ENCODE assay signal across 8 cellular contexts in genomic region chr7:73556208-73557107, GRCh38. TPM values are rescaled to one million over a fixed set of nuclear protein-coding genes. Genes with fewer than 3 reads are reported as not detected.
DNase-seq lines count a peak whose midpoint lies in the region; ATAC-seq lines count a peak whose summit lies in the region.

No MANE protein-coding gene starts in this region.

- H3K4me3 ChIP-seq in thymus (ENCODE audit: low read length) = peak overlapping the region; percentile 65

- peaks cover 29% of the 10 kb centered on the region for H3K4me1 Mint-ChIP-seq in activated CD4-positive, alpha-beta T cell treated with anti-CD3 and anti-CD28 coated beads, Interleukin-2, amount 10 ng/mL, durations not matched to agents 24 days and 14 days

- H3K27ac Mint-ChIP-seq in activated CD4-positive, alpha-beta T cell treated with anti-CD3 and anti-CD28 coated beads, Interleukin-2, amount 10 ng/mL, durations not matched to agents 24 days and 14 days = peak overlapping the region; percentile 79
- H3K27ac Mint-ChIP-seq in activated naive CD4-positive, alpha-beta T cell treated with anti-CD3 and anti-CD28 coated beads, Interleukin-2, amount 50 U/mL, for 72 hours = peak overlapping the region; percentile 89 to 92

- no peak for DNase-seq in activated CD4-positive, alpha-beta T cell treated with anti-CD3 and anti-CD28 coated beads, Interleukin-2, amount 10 ng/mL, durations not matched to agents 24 days and 14 days
- DNase-seq in activated CD4-positive, alpha-beta T cell treated with anti-CD3 and anti-CD28 coated beads, Interleukin-2, amount 50 U/mL, for 1 hour = no peak
- DNase-seq in activated naive CD4-positive, alpha-beta T cell treated with anti-CD3 and anti-CD28 coated beads, Interleukin-2, amount 50 U/mL, for 72 hours (ENCODE audit: low spot score in 2 of 2) = no peak
- DNase-seq in kidney tubule cell (ENCODE audit: low spot score) = peak; percentile 13
- DNase-seq in head of caudate nucleus = no peak
- no peak for DNase-seq in pons (ENCODE audit: low spot score)

- H3K27me3 Mint-ChIP-seq in activated CD4-positive, alpha-beta T cell treated with anti-CD3 and anti-CD28 coated beads, Interleukin-2, amount 10 ng/mL, durations not matched to agents 24 days and 14 days = no peaks in the 10 kb centered on the region

- intact Hi-C loops in activated CD4-positive, alpha-beta T cell treated with anti-CD3 and anti-CD28 coated beads, Interleukin-2, amount 10 ng/mL, durations not matched to agents 24 days and 14 days (cut with micrococcal nuclease) = loop anchor here (1.0 kb wide), 4 partner anchors 22 to 182 kb away; partner anchors contain the start of genes ABHD11, BAZ1B, BUD23 and DNAJC30
- intact Hi-C loops in head of caudate nucleus (cut with DNase I) = loop anchor here (2.0 kb wide), 1 partner anchor 34 kb away; the partner anchor contains the start of gene BAZ1B

- peak overlapping the region; percentile 96 for H3K27ac ChIP-seq in thymus (ENCODE audit: low read depth)

- H3K36me3 ChIP-seq in thymus (ENCODE audit: control insufficient read depth, insufficient read depth) = peaks cover 18% of the 10 kb centered on the region

- H3K4me3 Mint-ChIP-seq in activated CD4-positive, alpha-beta T cell treated with anti-CD3 and anti-CD28 coated beads, Interleukin-2, amount 10 ng/mL, durations not matched to agents 24 days and 14 days = peak overlapping the region; percentile 89

- no peaks in the 10 kb centered on the region for H3K9me3 Mint-ChIP-seq in activated CD4-positive, alpha-beta T cell treated with anti-CD3 and anti-CD28 coated beads, Interleukin-2, amount 10 ng/mL, durations not matched to agents 24 days and 14 days
- H3K9me3 Mint-ChIP-seq in activated naive CD4-positive, alpha-beta T cell treated with anti-CD3 and anti-CD28 coated beads, Interleukin-2, amount 50 U/mL, for 72 hours = no peaks in the 10 kb centered on the region

- WGBS in thymus = 34% methylated on average over 28 of the region's 28 CpGs

- H3K27me3 ChIP-seq in thymus (ENCODE audit: control insufficient read depth, insufficient read depth) = no peaks in the 10 kb centered on the region

- H3K9me3 ChIP-seq in thymus (ENCODE audit: control insufficient read depth) = no peaks in the 10 kb centered on the region

- ATAC-seq in activated naive CD4-positive, alpha-beta T cell treated with anti-CD3 and anti-CD28 coated beads, Interleukin-2, amount 50 U/mL, for 72 hours = no peak
- no peak for ATAC-seq in HG03097 (IDR thresholded peaks at IDR 0.05; ENCODE audit: low FRiP score, unreplicated experiment)

- peaks cover 12% of the 10 kb centered on the region for H3K4me1 ChIP-seq in thymus (ENCODE audit: control insufficient read depth, insufficient read depth, low read length)

- peaks cover 17% of the 10 kb centered on the region for H3K36me3 Mint-ChIP-seq in activated CD4-positive, alpha-beta T cell treated with anti-CD3 and anti-CD28 coated beads, Interleukin-2, amount 10 ng/mL, durations not matched to agents 24 days and 14 days (ENCODE audit: low read depth)
- peaks cover 14 to 20% of the 10 kb centered on the region in 2 donors for H3K36me3 Mint-ChIP-seq in activated naive CD4-positive, alpha-beta T cell treated with anti-CD3 and anti-CD28 coated beads, Interleukin-2, amount 50 U/mL, for 72 hours

RNA-seq across cellular contexts. Expression of gene BCL7B, which starts 1.0 kb away (rescaled TPM):
- 73.8 and 75.9 TPM in 2 replicates for total RNA-seq in activated CD4-positive, alpha-beta T cell treated with anti-CD3 and anti-CD28 coated beads, Interleukin-2, amount 10 ng/mL, durations not matched to agents 24 days and 14 days
- 10 to 100 TPM; 51.5 to 60.1 TPM for total RNA-seq in activated naive CD4-positive, alpha-beta T cell treated with anti-CD3 and anti-CD28 coated beads, Interleukin-2, amount 50 U/mL, for 72 hours
- polyA plus RNA-seq in thymus = 54.9 TPM

RNA-seq across cellular contexts. Expression of gene TBL2, which starts 21.9 kb away (rescaled TPM):
- total RNA-seq in activated CD4-positive, alpha-beta T cell treated with anti-CD3 and anti-CD28 coated beads, Interleukin-2, amount 10 ng/mL, durations not matched to agents 24 days and 14 days = 41.4 and 49.1 TPM in 2 replicates
- 10 to 100 TPM; 33.3 to 35.2 TPM for total RNA-seq in activated naive CD4-positive, alpha-beta T cell treated with anti-CD3 and anti-CD28 coated beads, Interleukin-2, amount 50 U/mL, for 72 hours
- 16.1 TPM for polyA plus RNA-seq in thymus

RNA-seq across cellular contexts. Expression of gene BAZ1B, which starts 34.4 kb away (rescaled TPM):
- total RNA-seq in activated CD4-positive, alpha-beta T cell treated with anti-CD3 and anti-CD28 coated beads, Interleukin-2, amount 10 ng/mL, durations not matched to agents 24 days and 14 days = 110 and 112 TPM in 2 replicates
- total RNA-seq in activated naive CD4-positive, alpha-beta T cell treated with anti-CD3 and anti-CD28 coated beads, Interleukin-2, amount 50 U/mL, for 72 hours = 10 to 100 TPM; 76.0 to 90.8 TPM
- polyA plus RNA-seq in thymus = 18.7 TPM
